ENCODE assay signal across 33 cellular contexts in genomic region chrX:143298663-143299241, GRCh38.
"Had no signal": no experiment of that assay in that cellular context is flagged by ENCODE, and none has a peak within 500 bp of the region (broad histone marks: within the 10 kb centered on the region; RNA-seq: fewer than 3 reads in every experiment).

No MANE protein-coding gene starts in this region.

- DNase-seq: activated B cell treated with CpG ODN at 0.5 μM for 24 hours; activated CD4-positive, alpha-beta T cell treated with anti-CD3 and anti-CD28 coated beads for 48 hours; activated CD4-positive, alpha-beta T cell treated with anti-CD3 and anti-CD28 coated beads, Interleukin-2, amount 50 U/mL, for 1 hour; activated CD4-positive, alpha-beta T cell treated with anti-CD3 and anti-CD28 coated beads, Interleukin-2, amount 50 U/mL, for 48 hours; activated CD8-positive, alpha-beta memory T cell treated with anti-CD3 and anti-CD28 coated beads for 24 hours; activated CD8-positive, alpha-beta T cell treated with anti-CD3 and anti-CD28 coated beads for 36 hours; activated effector memory CD4-positive, alpha-beta T cell treated with Interleukin-2 at 50 U/mL for 16 hours; activated gamma-delta T cell treated with Interleukin-2 at 50 U/mL for 16 hours; activated naive CD4-positive, alpha-beta T cell treated with anti-CD3 and anti-CD28 coated beads, Interleukin-2, amount 50 U/mL, for 16 hours; activated naive CD4-positive, alpha-beta T cell treated with Interleukin-2 at 50 U/mL for 16 hours; activated T-cell treated with anti-CD3 and anti-CD28 coated beads, Interleukin-2, amount 50 U/mL, for 4 hours; amniotic stem cell; anterior cingulate cortex; dorsolateral prefrontal cortex; effector memory CD4-positive, alpha-beta T cell; endodermal cell; foreskin keratinocyte; gastrocnemius medialis; glutamatergic neuron; heart left ventricle; T-helper 17 cell; T1000; WERI-Rb-1 had no signal

- H3K4me1 Mint-ChIP-seq: activated B cell treated with CpG ODN at 0.5 μM for 24 hours; activated T-helper 17 cell treated with anti-CD3 and anti-CD28 coated beads, Interleukin-2, amount 50 U/mL, for 72 hours; brain; central memory CD8-positive, alpha-beta T cell; endodermal cell; T-helper 17 cell had no signal

- H3K4me3 Mint-ChIP-seq: activated B cell treated with CpG ODN at 0.5 μM for 24 hours; activated CD8-positive, alpha-beta T cell treated with anti-CD3 and anti-CD28 coated beads for 36 hours; activated naive CD8-positive, alpha-beta T cell; activated T-cell treated with anti-CD3 and anti-CD28 coated beads, Interleukin-2, amount 50 U/mL, for 4 hours; activated T-helper 17 cell treated with anti-CD3 and anti-CD28 coated beads, Interleukin-2, amount 50 U/mL, for 72 hours; brain; central memory CD8-positive, alpha-beta T cell; dendritic cell treated with granulocyte-macrophage colony-stimulating factor and Interleukin-4, amounts not matched to agents 40 ng/mL and 50 ng/mL, for 4 days; endodermal cell; T-helper 17 cell; T-helper 2 cell treated with Interferon-gamma antibody and Interleukin-4, amounts not matched to agents 5 μg/mL and 100 μg/mL, for 36 hours had no signal

- H3K9me3 Mint-ChIP-seq: activated B cell treated with CpG ODN at 0.5 μM for 24 hours; activated CD8-positive, alpha-beta T cell treated with anti-CD3 and anti-CD28 coated beads for 36 hours; activated T-helper 17 cell treated with anti-CD3 and anti-CD28 coated beads, Interleukin-2, amount 50 U/mL, for 72 hours; dendritic cell treated with granulocyte-macrophage colony-stimulating factor and Interleukin-4, amounts not matched to agents 40 ng/mL and 50 ng/mL, for 4 days had no signal

- H3K36me3 Mint-ChIP-seq: activated naive CD8-positive, alpha-beta T cell; brain had no signal

- H3K9me3 ChIP-seq: gastrocnemius medialis had no signal

- ATAC-seq: activated CD4-positive, CD25-positive, alpha-beta regulatory T cell treated with anti-CD3 and anti-CD28 coated beads, Interleukin-2, amount 50 U/mL, for 24 hours; activated CD8-positive, alpha-beta T cell treated with anti-CD3 and anti-CD28 coated beads for 36 hours; activated T-cell treated with anti-CD3 and anti-CD28 coated beads, Interleukin-2, amount 50 U/mL, for 4 hours; activated T-helper 17 cell treated with anti-CD3 and anti-CD28 coated beads, Interleukin-2, amount 50 U/mL, for 72 hours; esophagus mucosa; foreskin keratinocyte; gastrocnemius medialis; heart left ventricle; T-helper 17 cell had no signal

- H3K4me1 ChIP-seq: breast epithelium, foreskin keratinocyte, gastrocnemius medialis, heart left ventricle had no signal

- H3K27ac ChIP-seq: breast epithelium, coronary artery, dorsolateral prefrontal cortex, foreskin keratinocyte, gastrocnemius medialis, heart left ventricle, WERI-Rb-1 had no signal

- H3K4me3 ChIP-seq: breast epithelium, coronary artery, dorsolateral prefrontal cortex, gastrocnemius medialis, heart left ventricle had no signal

- H3K27me3 ChIP-seq: foreskin keratinocyte, gastrocnemius medialis had no signal

- H3K36me3 ChIP-seq: breast epithelium, gastrocnemius medialis, heart left ventricle, WERI-Rb-1 had no signal

- H3K27ac Mint-ChIP-seq: activated B cell treated with CpG ODN at 0.5 μM for 24 hours; activated CD8-positive, alpha-beta T cell treated with anti-CD3 and anti-CD28 coated beads for 36 hours; activated naive CD8-positive, alpha-beta T cell; activated T-helper 17 cell treated with anti-CD3 and anti-CD28 coated beads, Interleukin-2, amount 50 U/mL, for 72 hours; brain; dendritic cell treated with granulocyte-macrophage colony-stimulating factor and Interleukin-4, amounts not matched to agents 40 ng/mL and 50 ng/mL, for 4 days; endodermal cell; T-helper 17 cell; T-helper 2 cell treated with Interferon-gamma antibody and Interleukin-4, amounts not matched to agents 5 μg/mL and 100 μg/mL, for 36 hours had no signal

- H3K27me3 Mint-ChIP-seq: activated B cell treated with CpG ODN at 0.5 μM for 24 hours; activated CD8-positive, alpha-beta T cell treated with anti-CD3 and anti-CD28 coated beads for 36 hours; activated naive CD8-positive, alpha-beta T cell; activated T-helper 17 cell treated with anti-CD3 and anti-CD28 coated beads, Interleukin-2, amount 50 U/mL, for 72 hours; brain; central memory CD8-positive, alpha-beta T cell; dendritic cell treated with granulocyte-macrophage colony-stimulating factor and Interleukin-4, amounts not matched to agents 40 ng/mL and 50 ng/mL, for 4 days; T-helper 17 cell had no signal
